Comparison of ENCODE assay signal across 1 cellular context in genomic region chr5:76099756-76100155, GRCh38.
A peak's percentile ranks its signal among the peaks of the same experiment; 100 is the strongest.
TF ChIP-seq lines count a peak whose summit lies in the region.

No MANE protein-coding gene starts in this region.

TF ChIP-seq in K562, 482 proteins besides CTCF, POLR2A, EP300 and RAD21 (continued from another document):
- no peak for TF ChIP-seq ZBTB40 (IDR thresholded peaks at IDR 0.05)
- TF ChIP-seq ZBTB40 (CRISPR knock-in tag; IDR thresholded peaks at IDR 0.05), result no peak
- TF ChIP-seq C11orf30 (IDR thresholded peaks at IDR 0.05; ENCODE audit: low read depth), result peak; percentile 10; the same call in 1 of the 2 replicates
